In genomic region chr2:101290711-101291110, GRCh38 we compare ENCODE assay signal across 26 cellular contexts.
"Had no signal": no experiment of that assay in that cellular context is flagged by ENCODE, and none has a peak within 500 bp of the region (broad histone marks: within the 10 kb centered on the region; RNA-seq: fewer than 3 reads in every experiment).

No MANE protein-coding gene starts in this region.

- ATAC-seq: mucosa of descending colon; naive thymus-derived CD4-positive, alpha-beta T cell; natural killer cell treated with Interleukin-12 subunit alpha and Interleukin-12 subunit beta and Interleukin-15 and Interleukin-18, amount 100 ng/mL, for 72 hours; psoas muscle; sciatic nerve; stimulated activated naive B cell treated with anti-CD40 and anti-IgM and Interleukin-4, amounts not matched to agents 10 μg/mL and 1 μg/mL and 100 μg/mL, for 72 hours; upper lobe of right lung had no signal

- H3K9me3 ChIP-seq: left ventricle myocardium inferior, mucosa of descending colon, psoas muscle, right atrium auricular region, suprapubic skin, thoracic aorta, tibial artery, upper lobe of right lung had no signal

- H3K4me3 ChIP-seq: hepatocyte, left ventricle myocardium inferior, lung, mucosa of descending colon, psoas muscle, right atrium auricular region, skin epidermis, suprapubic skin, thoracic aorta, tibial artery, upper lobe of right lung had no signal

- H3K27ac Mint-ChIP-seq: natural killer cell treated with Interleukin-12 subunit alpha and Interleukin-12 subunit beta and Interleukin-15 and Interleukin-18, amount 100 ng/mL, for 72 hours; stimulated activated naive B cell treated with anti-CD40 and anti-IgM and Interleukin-4, amounts not matched to agents 10 μg/mL and 1 μg/mL and 100 μg/mL, for 72 hours; stimulated activated naive CD8-positive, alpha-beta T cell treated with anti-CD3 and anti-CD28 coated beads, Interleukin-15, Interleukin-2, amounts not matched to agents 100 ng/mL and 50 ng/mL, for 24 hours had no signal

- H3K27ac ChIP-seq: hepatocyte, left ventricle myocardium inferior, parathyroid adenoma, psoas muscle, right atrium auricular region, skin epidermis, suprapubic skin, thoracic aorta, tibial artery, upper lobe of right lung had no signal

- DNase-seq: islet precursor cell; left ventricle myocardium inferior; midbrain; mucosa of descending colon; naive thymus-derived CD4-positive, alpha-beta T cell; occipital lobe; psoas muscle; stimulated activated CD4-positive, alpha-beta T cell treated with anti-CD3 and anti-CD28 coated beads, Interleukin-12 subunit alpha, Interleukin-12 subunit beta, amount 100 ng/mL, for 4 hours; stimulated activated CD4-positive, alpha-beta T cell treated with anti-CD3 and anti-CD28 coated beads, Interleukin-15, amount 100 ng/mL, for 24 hours; stimulated activated CD4-positive, alpha-beta T cell treated with anti-CD3 and anti-CD28 coated beads, Interleukin-2, amount 100 ng/mL, for 24 hours; stimulated activated CD4-positive, alpha-beta T cell treated with anti-CD3 and anti-CD28 coated beads, Interleukin-4, amount 100 ng/mL, for 1 hour; stimulated activated naive B cell treated with anti-CD40 and anti-IgM and Interleukin-4, amounts not matched to agents 10 μg/mL and 1 μg/mL and 100 μg/mL, for 72 hours; tibial artery; trophoblast cell; upper lobe of right lung had no signal

- H3K4me1 Mint-ChIP-seq: neural crest cell; stimulated activated naive B cell treated with anti-CD40 and anti-IgM and Interleukin-4, amounts not matched to agents 10 μg/mL and 1 μg/mL and 100 μg/mL, for 72 hours had no signal

- H3K27me3 Mint-ChIP-seq: naive thymus-derived CD4-positive, alpha-beta T cell; natural killer cell treated with Interleukin-12 subunit alpha and Interleukin-12 subunit beta and Interleukin-15 and Interleukin-18, amount 100 ng/mL, for 72 hours; stimulated activated naive B cell treated with anti-CD40 and anti-IgM and Interleukin-4, amounts not matched to agents 10 μg/mL and 1 μg/mL and 100 μg/mL, for 72 hours; stimulated activated naive CD8-positive, alpha-beta T cell treated with anti-CD3 and anti-CD28 coated beads, Interleukin-15, Interleukin-2, amounts not matched to agents 100 ng/mL and 50 ng/mL, for 24 hours had no signal

- H3K4me3 Mint-ChIP-seq: naive thymus-derived CD4-positive, alpha-beta T cell; natural killer cell treated with Interleukin-12 subunit alpha and Interleukin-12 subunit beta and Interleukin-15 and Interleukin-18, amount 100 ng/mL, for 72 hours; neural crest cell; stimulated activated naive B cell treated with anti-CD40 and anti-IgM and Interleukin-4, amounts not matched to agents 10 μg/mL and 1 μg/mL and 100 μg/mL, for 72 hours; stimulated activated naive CD8-positive, alpha-beta T cell treated with anti-CD3 and anti-CD28 coated beads, Interleukin-15, Interleukin-2, amounts not matched to agents 100 ng/mL and 50 ng/mL, for 24 hours had no signal

- H3K9me3 Mint-ChIP-seq: naive thymus-derived CD4-positive, alpha-beta T cell; natural killer cell treated with Interleukin-12 subunit alpha and Interleukin-12 subunit beta and Interleukin-15 and Interleukin-18, amount 100 ng/mL, for 72 hours; neural crest cell; stimulated activated naive B cell treated with anti-CD40 and anti-IgM and Interleukin-4, amounts not matched to agents 10 μg/mL and 1 μg/mL and 100 μg/mL, for 72 hours; stimulated activated naive CD8-positive, alpha-beta T cell treated with anti-CD3 and anti-CD28 coated beads, Interleukin-15, Interleukin-2, amounts not matched to agents 100 ng/mL and 50 ng/mL, for 24 hours had no signal

- H3K27me3 ChIP-seq: hepatocyte, right atrium auricular region, suprapubic skin, tibial artery, upper lobe of right lung had no signal
